In genomic region chr7:152871678-152872060, GRCh38 we compare ENCODE assay signal across 15 cellular contexts.
DNase-seq lines count a peak whose midpoint lies in the region; ATAC-seq and TF ChIP-seq lines count a peak whose summit lies in the region.
"Had no signal": no experiment of that assay in that cellular context is flagged by ENCODE, and none has a peak within 500 bp of the region (broad histone marks: within the 10 kb centered on the region; RNA-seq: fewer than 3 reads in every experiment).

No MANE protein-coding gene starts in this region.

- H3K4me2 ChIP-seq in osteoblast (ENCODE audit: insufficient read depth, low read length): no peak overlapping the region
- H3K4me2 ChIP-seq: A549 had no signal

- WGBS in right cardiac atrium: 86% methylated on average over 9 of the region's 9 CpGs

- H3K27me3 ChIP-seq in right cardiac atrium (ENCODE audit: control insufficient read depth, insufficient read depth) (no peaks in the 10 kb centered on the region), left lung (no peaks in the 10 kb centered on the region), osteoblast (ENCODE audit: insufficient read depth, low read length) (no peaks in the 10 kb centered on the region)

- TF ChIP-seq CTCF in left lung (IDR thresholded peaks at IDR 0.05) (no peak), osteoblast (IDR thresholded peaks at IDR 0.05; ENCODE audit: extremely low read depth, low read depth, low read length) (no peak)

- H3K4me3 Mint-ChIP-seq in activated CD8-positive, alpha-beta memory T cell treated with anti-CD3 and anti-CD28 coated beads, Interleukin-2, amount 10 ng/mL, durations not matched to agents 7 days and 5 days: no peak overlapping the region
- H3K4me3 Mint-ChIP-seq: CD4-positive, alpha-beta T cell had no signal

- no peak for ATAC-seq in activated CD8-positive, alpha-beta memory T cell treated with anti-CD3 and anti-CD28 coated beads, Interleukin-2, amount 10 ng/mL, durations not matched to agents 7 days and 5 days
- no peak for ATAC-seq in right cardiac atrium
- ATAC-seq in left lung: no peak
- no peak for ATAC-seq in GM18909 (IDR thresholded peaks at IDR 0.05; ENCODE audit: poor library complexity, unreplicated experiment)

- H3K27ac Mint-ChIP-seq in activated CD8-positive, alpha-beta memory T cell treated with anti-CD3 and anti-CD28 coated beads, Interleukin-2, amount 10 ng/mL, durations not matched to agents 7 days and 5 days: no peak overlapping the region
- H3K27ac Mint-ChIP-seq: CD4-positive, alpha-beta T cell had no signal

- no peaks in the 10 kb centered on the region for H3K9me3 ChIP-seq in right cardiac atrium (ENCODE audit: control insufficient read depth, low read length)
- H3K9me3 ChIP-seq in left lung: no peaks in the 10 kb centered on the region
- H3K9me3 ChIP-seq in osteoblast (ENCODE audit: low read depth, low read length): no peaks in the 10 kb centered on the region
- H3K9me3 ChIP-seq: A549, Caco-2 had no signal

- peaks cover under 1% of the 10 kb centered on the region for H3K4me1 Mint-ChIP-seq in activated CD8-positive, alpha-beta memory T cell treated with anti-CD3 and anti-CD28 coated beads, Interleukin-2, amount 10 ng/mL, durations not matched to agents 7 days and 5 days

- no peaks in the 10 kb centered on the region for H3K27me3 Mint-ChIP-seq in activated CD8-positive, alpha-beta memory T cell treated with anti-CD3 and anti-CD28 coated beads, Interleukin-2, amount 10 ng/mL, durations not matched to agents 7 days and 5 days
- H3K27me3 Mint-ChIP-seq: CD4-positive, alpha-beta T cell had no signal

- intact Hi-C loops in cardiac septum (cut with DNase I) (no loop called here), right cardiac atrium (cut with DNase I) (no loop called here), left lung (cut with DNase I) (no loop called here)

- no peaks in the 10 kb centered on the region for H3K36me3 Mint-ChIP-seq in activated CD8-positive, alpha-beta memory T cell treated with anti-CD3 and anti-CD28 coated beads, Interleukin-2, amount 10 ng/mL, durations not matched to agents 7 days and 5 days

- CTCF ChIA-PET in activated CD8-positive, alpha-beta memory T cell treated with anti-CD3 and anti-CD28 coated beads, Interleukin-2, amount 10 ng/mL, durations not matched to agents 7 days and 5 days (lab: Charles Lee): no interaction called here

- H3K36me3 ChIP-seq in left lung (no peaks in the 10 kb centered on the region), osteoblast (ENCODE audit: insufficient read depth, low read length) (no peaks in the 10 kb centered on the region)

- no peaks in the 10 kb centered on the region for H4K20me1 ChIP-seq in osteoblast (ENCODE audit: insufficient read depth, low read length)

- no peaks in the 10 kb centered on the region for H3K79me2 ChIP-seq in osteoblast (ENCODE audit: insufficient read depth, low read length)

- peak; percentile 40 for DNase-seq in activated CD8-positive, alpha-beta memory T cell treated with anti-CD3 and anti-CD28 coated beads for 24 hours
- DNase-seq in activated CD8-positive, alpha-beta memory T cell treated with anti-CD3 and anti-CD28 coated beads, Interleukin-2, amount 10 ng/mL, durations not matched to agents 7 days and 5 days: no peak
- DNase-seq in cardiac septum (ENCODE audit: low spot score): peak; percentile 51
- no peak for DNase-seq in right cardiac atrium
- DNase-seq in left lung: peak; percentile 4 to 46
- DNase-seq in osteoblast (ENCODE audit: insufficient read length, low spot score, missing footprints): peak; percentile 58
- DNase-seq in effector CD4-positive, alpha-beta T cell: no peak
- DNase-seq: AML-193; CD4-positive, alpha-beta T cell; GM23248 had no signal

- H3K27ac ChIP-seq in right cardiac atrium (ENCODE audit: low read length): no peak overlapping the region
- no peak overlapping the region for H3K27ac ChIP-seq in left lung
- no peak overlapping the region for H3K27ac ChIP-seq in osteoblast (ENCODE audit: low read depth, low read length)
- H3K27ac ChIP-seq: 22Rv1, A549, C4-2B, GM23248 had no signal

- no peaks in the 10 kb centered on the region for H3K9me3 Mint-ChIP-seq in activated CD8-positive, alpha-beta memory T cell treated with anti-CD3 and anti-CD28 coated beads, Interleukin-2, amount 10 ng/mL, durations not matched to agents 7 days and 5 days (ENCODE audit: low read depth)
- H3K9me3 Mint-ChIP-seq: CD4-positive, alpha-beta T cell had no signal

- H3K4me3 ChIP-seq in right cardiac atrium (ENCODE audit: low read length) (no peak overlapping the region), left lung (no peak overlapping the region), osteoblast (ENCODE audit: insufficient read depth, low read length) (no peak overlapping the region)
- H3K4me3 ChIP-seq: A549, GM23248 had no signal

- no peaks in the 10 kb centered on the region for H3K4me1 ChIP-seq in right cardiac atrium (ENCODE audit: control insufficient read depth, insufficient read depth, low read length)
- no peaks in the 10 kb centered on the region for H3K4me1 ChIP-seq in left lung
- H3K4me1 ChIP-seq in osteoblast (ENCODE audit: insufficient read depth, low read length): no peaks in the 10 kb centered on the region
- H3K4me1 ChIP-seq: A549, Caco-2 had no signal

- H2AFZ ChIP-seq in osteoblast (ENCODE audit: low read length): no peak overlapping the region
- H2AFZ ChIP-seq: GM23248 had no signal

Comparison
In these comparisons a context has a peak if more than half of its experiments do, and no peak if none do; other contexts are left out.
1. DNase-seq: peak in activated CD8-positive, alpha-beta memory T cell treated with anti-CD3 and anti-CD28 coated beads for 24 hours (single experiment), cardiac septum (single experiment), left lung (2 of 2) and osteoblast (single experiment); none in activated CD8-positive, alpha-beta memory T cell treated with anti-CD3 and anti-CD28 coated beads, Interleukin-2, amount 10 ng/mL, durations not matched to agents 7 days and 5 days (single experiment), right cardiac atrium (0 of 3) and effector CD4-positive, alpha-beta T cell (single experiment).